ENCODE assay signal across 8 cellular contexts in genomic region chr4:106238819-106239420, GRCh38.
DNase-seq lines count a peak whose midpoint lies in the region; ATAC-seq and TF ChIP-seq lines count a peak whose summit lies in the region.

No MANE protein-coding gene starts in this region.

- peak; percentile 75 for TF ChIP-seq CTCF in WI38 (IDR thresholded peaks at IDR 0.05; ENCODE audit: low read depth, low read length)
- TF ChIP-seq CTCF in upper lobe of right lung (IDR thresholded peaks at IDR 0.05) = peak; percentile 65

- H3K27me3 ChIP-seq in upper lobe of right lung = no peaks in the 10 kb centered on the region

- H3K4me3 ChIP-seq in WI38 (ENCODE audit: low read depth, low read length) (no peak overlapping the region), upper lobe of right lung (no peak overlapping the region)

- ATAC-seq in GM21737 (IDR thresholded peaks at IDR 0.05; ENCODE audit: unreplicated experiment) (peak; percentile 74), upper lobe of right lung (peak; percentile 76)

- intact Hi-C loops in upper lobe of right lung (cut with DNase I) = no loop called here

- H3K36me3 ChIP-seq in upper lobe of right lung = peaks cover 29% of the 10 kb centered on the region

- H3K4me1 ChIP-seq in upper lobe of right lung = no peaks in the 10 kb centered on the region

- H3K27ac ChIP-seq in upper lobe of right lung = no peak overlapping the region

- no peaks in the 10 kb centered on the region for H3K9me3 ChIP-seq in upper lobe of right lung

- DNase-seq in A172 (ENCODE audit: low spot score) (peak; percentile 31), ELR (ENCODE audit: low read depth) (peak; percentile 57), HuH-7.5 (ENCODE audit: low spot score) (peak; percentile 2), iPS-NIHi7 (ENCODE audit: extremely low spot score) (peak; percentile 65), upper lobe of right lung (no peak), globus pallidus (ENCODE audit: low spot score) (no peak)

Comparison
In these comparisons a context has a peak if more than half of its experiments do, and no peak if none do; other contexts are left out.
1. DNase-seq: peak in A172 (single experiment), ELR (single experiment), HuH-7.5 (single experiment) and iPS-NIHi7 (single experiment); none in upper lobe of right lung (single experiment) and globus pallidus (single experiment).